ENCODE assay signal across 9 cellular contexts in the genomic region with DNA sequence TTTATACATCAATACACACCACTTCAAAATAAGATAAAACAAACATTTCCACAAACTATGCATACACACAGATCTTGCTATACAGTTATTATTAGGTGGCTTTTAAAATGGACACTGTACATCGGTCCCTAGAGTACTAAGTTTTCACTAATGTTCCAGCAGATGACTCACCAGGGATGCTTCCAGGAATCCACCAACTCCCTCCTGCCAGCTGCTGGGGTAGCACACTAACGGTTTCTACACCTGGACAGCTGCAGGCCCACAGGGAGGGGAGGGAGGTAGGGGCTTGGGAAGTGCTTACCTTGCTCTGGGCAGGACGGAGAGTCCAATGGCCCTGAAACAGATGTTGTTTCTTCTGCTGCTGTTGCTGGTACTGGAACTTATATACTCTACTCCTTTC. TPM values are rescaled to one million over a fixed set of nuclear protein-coding genes. Genes with fewer than 3 reads are reported as not detected.
DNase-seq lines count a peak whose midpoint lies in the region; ATAC-seq and TF ChIP-seq lines count a peak whose summit lies in the region.
"Had no signal": no experiment of that assay in that cellular context is flagged by ENCODE, and none has a peak within 500 bp of the region (broad histone marks: within the 10 kb centered on the region; RNA-seq: fewer than 3 reads in every experiment).

A gene (minus strand): TSS at position 357 of the 400 bp plus-strand sequence. CDS start 3,705 bp downstream, outside the sequence.

- no peak within 1 kb of the TSS for H3K27ac Mint-ChIP-seq in endodermal cell

- no peak within 1 kb of the TSS for H3K9ac ChIP-seq in endodermal cell (ENCODE audit: extremely low read depth, low read length, poor library complexity, severe bottlenecking)

- H3K36me3 ChIP-seq in PC-9 (ENCODE audit: low read depth): no peaks in the 10 kb centered on the region
- H3K36me3 ChIP-seq in endodermal cell (ENCODE audit: control insufficient read depth, insufficient read depth, low read length): no peaks in the 10 kb centered on the region
- no peaks in the 10 kb centered on the region for H3K36me3 ChIP-seq in prostate gland

- ATAC-seq in HG03097 (IDR thresholded peaks at IDR 0.05; ENCODE audit: low FRiP score, unreplicated experiment): no peak
- ATAC-seq in GM18498 (IDR thresholded peaks at IDR 0.05; ENCODE audit: unreplicated experiment): no peak
- ATAC-seq in GM18505 (IDR thresholded peaks at IDR 0.05; ENCODE audit: unreplicated experiment): no peak

- H3K27me3 Mint-ChIP-seq in endodermal cell (ENCODE audit: insufficient read depth): peaks cover 19% of the 10 kb centered on the region

- peak within 1 kb of the TSS; percentile 83 for H3K4me2 ChIP-seq in PC-9

- TF ChIP-seq CTCF in PC-9 (conservative IDR thresholded peaks at IDR 0.05): no peak
- TF ChIP-seq CTCF in endodermal cell (conservative IDR thresholded peaks at IDR 0.05): no peak
- no peak for TF ChIP-seq CTCF in retinal pigment epithelial cell (conservative IDR thresholded peaks at IDR 0.05; ENCODE audit: low read depth, low read length)
- no peak for TF ChIP-seq CTCF in prostate gland (IDR thresholded peaks at IDR 0.05)

- H3F3A ChIP-seq in PC-9 (ENCODE audit: insufficient read depth, low read depth): no peaks in the 10 kb centered on the region

- no peaks in the 10 kb centered on the region for H3K9me3 Mint-ChIP-seq in endodermal cell

- no peaks in the 10 kb centered on the region for H3K9me3 ChIP-seq in PC-9 (ENCODE audit: insufficient read depth, low read depth)
- H3K9me3 ChIP-seq in endodermal cell (ENCODE audit: control insufficient read depth, low read length): no peaks in the 10 kb centered on the region
- H3K9me3 ChIP-seq in prostate gland: no peaks in the 10 kb centered on the region

- POLR2A ChIA-PET in PC-9 (lab: Charles Lee; ENCODE audit: unreplicated experiment): no interaction called here

- no peaks in the 10 kb centered on the region for H3K36me3 Mint-ChIP-seq in endodermal cell (ENCODE audit: low read depth)

- H3K9me2 ChIP-seq in PC-9 (ENCODE audit: insufficient read depth): no peaks in the 10 kb centered on the region

- H3K4me3 Mint-ChIP-seq in endodermal cell: peak within 1 kb of the TSS; percentile 66

- H3K79me2 ChIP-seq in PC-9 (ENCODE audit: low read depth): no peaks in the 10 kb centered on the region

- no peaks in the 10 kb centered on the region; the same call in 1 of the 2 replicates for H4K20me1 ChIP-seq in PC-9 (ENCODE audit: insufficient read depth)

- CTCF ChIA-PET in PC-9 (lab: Charles Lee): no interaction called here

- DNase-seq in GM03348 (ENCODE audit: low spot score): peak; percentile 63
- no peak for DNase-seq in PC-9
- no peak for DNase-seq in endodermal cell
- no peak for DNase-seq in retinal pigment epithelial cell (ENCODE audit: low read depth)
- DNase-seq in prostate gland (ENCODE audit: low spot score): no peak

- H3K27me3 ChIP-seq in PC-9 (ENCODE audit: insufficient read depth, low read depth): peaks cover 24% of the 10 kb centered on the region
- H3K27me3 ChIP-seq in endodermal cell (ENCODE audit: control insufficient read depth, insufficient read depth, low read length, poor library complexity, severe bottlenecking): peaks cover 11% of the 10 kb centered on the region
- no peaks in the 10 kb centered on the region for H3K27me3 ChIP-seq in prostate gland (replicated peaks; ENCODE audit: insufficient read depth)

- peaks cover 9% of the 10 kb centered on the region for H3K4me1 Mint-ChIP-seq in endodermal cell

- 90% methylated on average over 3 of the region's 3 CpGs; no CpG with 5 or more reads in 1 of the 2 experiments for WGBS in endodermal cell (ENCODE audit: insufficient coverage in 1 of 2, insufficient read length in 1 of 2), 2 experiments
- WGBS in prostate gland: 39% methylated on average over 3 of the region's 3 CpGs

- H3K27ac ChIP-seq in PC-9 (no peak within 1 kb of the TSS), endodermal cell (ENCODE audit: low read depth, low read length) (no peak within 1 kb of the TSS), prostate gland (no peak within 1 kb of the TSS)

- H3K4me1 ChIP-seq in PC-9 (replicated peaks; ENCODE audit: insufficient read depth) (no peaks in the 10 kb centered on the region), endodermal cell (ENCODE audit: control insufficient read depth, insufficient read depth, low read length) (peaks cover 9% of the 10 kb centered on the region), prostate gland (replicated peaks) (no peaks in the 10 kb centered on the region)

- no TSS peak for BruUV-seq in PC-9 (replicated peaks; lab: Mats Ljungman, UMichigan)

- H3K4me3 ChIP-seq in PC-9 (peak within 1 kb of the TSS; percentile 56; the same call in 1 of the 2 replicates), endodermal cell (ENCODE audit: low read length) (no peak within 1 kb of the TSS), retinal pigment epithelial cell (ENCODE audit: low read length) (peak within 1 kb of the TSS; percentile 51), prostate gland (peak within 1 kb of the TSS in 1 of 2 donors; percentile 24)

- no peak for TF ChIP-seq POLR2A in prostate gland (IDR thresholded peaks at IDR 0.05)
- TF ChIP-seq POLR2A in GM18505 (IDR thresholded peaks at IDR 0.05; ENCODE audit: borderline replicate concordance, extremely low read depth, insufficient read depth, insufficient read length): no peak

- H2AFZ ChIP-seq in PC-9: no peak within 1 kb of the TSS

- intact Hi-C loops in PC-9 (cut with micrococcal nuclease; ENCODE audit: unreplicated experiment) (loop anchor here (5.0 kb wide), 1 partner anchor 112 kb away; no protein-coding TSS in a partner anchor), prostate gland (cut with DNase I) (loop anchor here (10.0 kb wide), 1 partner anchor 645 kb away; no protein-coding TSS in a partner anchor)

RNA-seq across cellular contexts. Expression of the gene that starts here (rescaled TPM):
- total RNA-seq in PC-9 (2021) (not detected in 2 replicates), endodermal cell (not detected), prostate gland (not detected)
- not detected for polyA plus RNA-seq in endodermal cell (2013, experiment 1 of 2)
- not detected for polyA plus RNA-seq in endodermal cell (2013, experiment 2 of 2)
- total RNA-seq: lung microvascular endothelial cell had no signal
